Comparison of ENCODE assay signal across 23 cellular contexts in the genomic region with DNA sequence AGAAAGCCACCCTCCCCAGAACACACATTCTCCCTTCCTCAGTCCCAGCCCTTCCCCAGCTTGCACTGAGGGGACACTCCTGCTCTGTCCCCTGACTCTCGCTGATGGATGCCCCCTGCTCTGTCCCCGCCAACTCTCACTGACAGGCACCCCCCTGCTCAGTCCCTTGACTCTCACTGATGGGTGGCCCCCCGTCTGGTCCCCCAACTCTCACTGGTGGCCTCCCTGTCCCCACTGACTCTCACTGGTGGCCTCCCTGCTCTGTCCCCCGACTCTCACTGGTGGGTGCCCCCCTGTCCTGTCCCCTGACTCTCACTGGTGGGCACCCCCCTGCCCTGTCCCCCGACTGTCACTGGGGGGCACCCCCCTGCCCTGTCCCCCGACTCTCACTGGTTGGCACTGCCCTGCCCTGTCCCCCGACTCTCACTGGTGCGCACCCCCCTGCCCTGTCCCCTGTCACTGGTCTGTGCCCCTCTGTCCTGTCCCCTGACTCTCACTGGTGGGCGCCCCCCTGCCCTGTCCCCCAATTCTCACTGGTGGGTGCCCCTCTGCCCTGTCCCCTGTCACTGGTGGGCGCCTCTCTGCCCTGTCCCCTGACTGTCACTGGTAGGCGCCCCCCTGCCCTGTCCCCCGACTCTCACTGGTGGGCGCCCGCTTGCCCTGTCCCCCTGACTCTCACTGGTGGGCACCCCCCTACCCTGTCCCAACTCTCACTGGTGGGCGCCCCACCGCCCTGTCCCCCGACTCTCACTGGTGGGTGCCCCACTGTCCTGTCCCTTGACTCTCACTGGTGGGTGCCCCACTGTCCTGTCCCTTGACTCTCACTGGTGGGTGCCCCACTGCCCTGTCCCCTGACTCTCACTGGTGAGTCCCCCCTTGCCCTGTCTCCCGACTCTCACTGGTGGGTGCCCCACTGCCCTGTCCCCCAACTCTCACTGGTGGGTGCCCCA.
DNase-seq lines count a peak whose midpoint lies in the region; ATAC-seq, FAIRE-seq and TF ChIP-seq lines count a peak whose summit lies in the region.
"Had no signal": no experiment of that assay in that cellular context is flagged by ENCODE, and none has a peak within 500 bp of the region (broad histone marks: within the 10 kb centered on the region; RNA-seq: fewer than 3 reads in every experiment).

No MANE protein-coding gene starts in this region.

- peaks cover 33% of the 10 kb centered on the region for H3K36me3 Mint-ChIP-seq in chondrocyte (ENCODE audit: low read depth)
- H3K36me3 Mint-ChIP-seq in stimulated activated memory B cell treated with anti-CD40 and anti-IgM and Interleukin-4, amounts not matched to agents 10 μg/mL and 1 μg/mL and 100 μg/mL, for 72 hours: no peaks in the 10 kb centered on the region
- H3K36me3 Mint-ChIP-seq: CD4-positive, CD25-positive, alpha-beta regulatory T cell had no signal

- H2BK12ac ChIP-seq in mesenchymal stem cell (ENCODE audit: low read length in 2 of 2): no peak overlapping the region

- no peak overlapping the region for H3K4me2 ChIP-seq in BLaER1 treated with 17β-estradiol and CSF1 and Interleukin-3, amounts not matched to agents 10 nM and 100 nM
- no peak overlapping the region for H3K4me2 ChIP-seq in mesenchymal stem cell (ENCODE audit: low read length, poor library complexity, severe bottlenecking)
- H3K4me2 ChIP-seq: GM23338, KMS-11 had no signal

- no peak overlapping the region for H2AFZ ChIP-seq in mesenchymal stem cell (ENCODE audit: low read depth, low read length)
- H2AFZ ChIP-seq: GM23338 had no signal

- TF ChIP-seq POLR2A in thyroid gland (IDR thresholded peaks at IDR 0.05): no peak

- H3K36me3 ChIP-seq in BLaER1 treated with 17β-estradiol and CSF1 and Interleukin-3, amounts not matched to agents 10 nM and 100 nM: peaks cover 0 to 74% (median 35%) of the 10 kb centered on the region in 11 experiments; a peak in 15 of 22 replicates
- peaks cover 41 to 58% of the 10 kb centered on the region in 2 experiments for H3K36me3 ChIP-seq in mesenchymal stem cell (ENCODE audit: control insufficient read depth in 1 of 2, insufficient read depth in 2 of 2, low read depth in 1 of 2, low read length in 2 of 2)
- H3K36me3 ChIP-seq in thyroid gland: peaks cover 4 to 16% of the 10 kb centered on the region in 2 donors
- H3K36me3 ChIP-seq: BE2C, HAP-1 had no signal

- TF ChIP-seq CTCF in chondrocyte (IDR thresholded peaks at IDR 0.05): no peak
- no peak for TF ChIP-seq CTCF in thyroid gland (IDR thresholded peaks at IDR 0.05)

- H2AK5ac ChIP-seq in mesenchymal stem cell (ENCODE audit: low read length, severe bottlenecking): no peak overlapping the region

- peaks cover 7 to 63% (median 35%) of the 10 kb centered on the region in 10 experiments; a peak in 18 of 20 replicates for H3K4me1 ChIP-seq in BLaER1 treated with 17β-estradiol and CSF1 and Interleukin-3, amounts not matched to agents 10 nM and 100 nM
- H3K4me1 ChIP-seq in mesenchymal stem cell (ENCODE audit: control insufficient read depth, insufficient read depth, low read depth, low read length) (peaks cover 3% of the 10 kb centered on the region), thyroid gland (no peaks in the 10 kb centered on the region)
- H3K4me1 ChIP-seq: BE2C, HAP-1 had no signal

- H2BK120ac ChIP-seq in mesenchymal stem cell (ENCODE audit: low read depth, low read length): no peak overlapping the region

- intact Hi-C loops in thyroid gland (cut with DNase I): no loop called here

- H3K9me3 Mint-ChIP-seq in chondrocyte (ENCODE audit: low read depth): no peaks in the 10 kb centered on the region
- no peaks in the 10 kb centered on the region for H3K9me3 Mint-ChIP-seq in stimulated activated memory B cell treated with anti-CD40 and anti-IgM and Interleukin-4, amounts not matched to agents 10 μg/mL and 1 μg/mL and 100 μg/mL, for 72 hours
- H3K9me3 Mint-ChIP-seq: CD4-positive, CD25-positive, alpha-beta regulatory T cell; GM23338; IgD-negative memory B cell had no signal

- peak; percentile 43 for ATAC-seq in stimulated activated memory B cell treated with anti-CD40 and anti-IgM and Interleukin-4, amounts not matched to agents 10 μg/mL and 1 μg/mL and 100 μg/mL, for 72 hours

- H3K9me3 ChIP-seq in BLaER1 treated with 17β-estradiol and CSF1 and Interleukin-3, amounts not matched to agents 10 nM and 100 nM (replicated peaks in 1 of 11): peaks cover 0 to 8% (median 5%) of the 10 kb centered on the region in 11 experiments; a peak in 8 of 22 replicates
- H3K9me3 ChIP-seq in mesenchymal stem cell (ENCODE audit: control insufficient read depth, low read length): no peaks in the 10 kb centered on the region
- H3K9me3 ChIP-seq in thyroid gland: no peaks in the 10 kb centered on the region
- H3K9me3 ChIP-seq: BE2C, HAP-1 had no signal

- WGBS in mesenchymal stem cell: 98% methylated on average over 18 of the region's 18 CpGs
- 96 to 98% methylated on average over 17 to 18 of the region's 18 CpGs for WGBS in thyroid gland, 2 donors

- H3K27ac ChIP-seq in BLaER1 treated with 17β-estradiol and CSF1 and Interleukin-3, amounts not matched to agents 10 nM and 100 nM: peak overlapping the region in 7 of 11 experiments; percentile 6 to 37 (median 32); a peak in 9 of 22 replicates
- no peak overlapping the region for H3K27ac ChIP-seq in mesenchymal stem cell (ENCODE audit: low read length, poor library complexity, severe bottlenecking)
- no peak overlapping the region for H3K27ac ChIP-seq in thyroid gland
- H3K27ac ChIP-seq: KMS-11, RWPE1 had no signal

- peaks cover 0 to 11% (median 0%) of the 10 kb centered on the region in 11 experiments; a peak in 2 of 22 replicates for H4K20me1 ChIP-seq in BLaER1 treated with 17β-estradiol and CSF1 and Interleukin-3, amounts not matched to agents 10 nM and 100 nM

- no peak overlapping the region for H3K4ac ChIP-seq in mesenchymal stem cell (ENCODE audit: low read depth in 1 of 2, low read length in 2 of 2)

- no peaks in the 10 kb centered on the region for H3K4me1 Mint-ChIP-seq in chondrocyte (ENCODE audit: low read depth)
- peaks cover 8% of the 10 kb centered on the region for H3K4me1 Mint-ChIP-seq in stimulated activated memory B cell treated with anti-CD40 and anti-IgM and Interleukin-4, amounts not matched to agents 10 μg/mL and 1 μg/mL and 100 μg/mL, for 72 hours
- H3K4me1 Mint-ChIP-seq: IgD-negative memory B cell had no signal

- H3K79me1 ChIP-seq in mesenchymal stem cell (replicated peaks; ENCODE audit: low read length, poor library complexity, severe bottlenecking): peaks cover 16% of the 10 kb centered on the region

- H3K27me3 ChIP-seq in BLaER1 treated with 17β-estradiol and CSF1 and Interleukin-3, amounts not matched to agents 10 nM and 100 nM: no peaks in the 10 kb centered on the region
- no peaks in the 10 kb centered on the region for H3K27me3 ChIP-seq in mesenchymal stem cell (ENCODE audit: control insufficient read depth in 1 of 2, insufficient read depth in 1 of 2, low read length in 2 of 2)
- no peaks in the 10 kb centered on the region for H3K27me3 ChIP-seq in thyroid gland
- H3K27me3 ChIP-seq: BE2C had no signal

- no peak overlapping the region for H4K91ac ChIP-seq in mesenchymal stem cell (ENCODE audit: low read length)

- peak; percentile 79 for DNase-seq in chondrocyte (ENCODE audit: low spot score)
- no peak for DNase-seq in mesenchymal stem cell
- DNase-seq in thyroid gland: no peak
- DNase-seq in RCC 7860 (ENCODE audit: low spot score): no peak
- DNase-seq in activated CD4-positive, alpha-beta T cell treated with anti-CD3 and anti-CD28 coated beads, Interleukin-2, amount 50 U/mL, for 4 hours: no peak
- DNase-seq: BE2C; CD4-positive, CD25-positive, alpha-beta regulatory T cell; DMS53; MM.1S; NCI-H1694; NCI-H2029 treated with DMSO at 0.1 percent for 48 hours; NCI-H226; NCI-H510A; NCI-H69; SHP77 treated with DMSO at 0.1 percent for 48 hours had no signal

- H3K9ac ChIP-seq in BLaER1 treated with 17β-estradiol and CSF1 and Interleukin-3, amounts not matched to agents 10 nM and 100 nM: peak overlapping the region in 1 of 11 experiments; percentile 34; a peak in 1 of 22 replicates
- H3K9ac ChIP-seq in mesenchymal stem cell (ENCODE audit: low read length): no peak overlapping the region
- H3K9ac ChIP-seq: KMS-11 had no signal

- H3K27ac Mint-ChIP-seq in chondrocyte (ENCODE audit: unreplicated experiment): no peak overlapping the region
- H3K27ac Mint-ChIP-seq in stimulated activated memory B cell treated with anti-CD40 and anti-IgM and Interleukin-4, amounts not matched to agents 10 μg/mL and 1 μg/mL and 100 μg/mL, for 72 hours: no peak overlapping the region
- H3K27ac Mint-ChIP-seq: CD4-positive, CD25-positive, alpha-beta regulatory T cell; GM23338; IgD-negative memory B cell had no signal

- FAIRE-seq in RCC 7860 (lab: Jason Lieb, UNC): no peak
- FAIRE-seq: GM18507 had no signal

- H3K23ac ChIP-seq in mesenchymal stem cell (ENCODE audit: low read length in 2 of 2): no peak overlapping the region

- no peak overlapping the region for H3K4me3 ChIP-seq in BLaER1 treated with 17β-estradiol and CSF1 and Interleukin-3, amounts not matched to agents 10 nM and 100 nM
- H3K4me3 ChIP-seq in mesenchymal stem cell (ENCODE audit: insufficient read depth in 1 of 2, low read depth in 1 of 2, low read length in 2 of 2) (no peak overlapping the region), thyroid gland (replicated peaks in 1 of 3) (no peak overlapping the region)
- H3K4me3 ChIP-seq: GM23338, HAP-1 had no signal

- no peak overlapping the region for H3K4me3 Mint-ChIP-seq in chondrocyte (ENCODE audit: unreplicated experiment)
- no peak overlapping the region for H3K4me3 Mint-ChIP-seq in stimulated activated memory B cell treated with anti-CD40 and anti-IgM and Interleukin-4, amounts not matched to agents 10 μg/mL and 1 μg/mL and 100 μg/mL, for 72 hours
- H3K4me3 Mint-ChIP-seq: CD4-positive, CD25-positive, alpha-beta regulatory T cell; GM23338; IgD-negative memory B cell had no signal

- no peaks in the 10 kb centered on the region for H3K27me3 Mint-ChIP-seq in chondrocyte (ENCODE audit: low read depth)
- H3K27me3 Mint-ChIP-seq in stimulated activated memory B cell treated with anti-CD40 and anti-IgM and Interleukin-4, amounts not matched to agents 10 μg/mL and 1 μg/mL and 100 μg/mL, for 72 hours: peaks cover 26% of the 10 kb centered on the region

- H3K14ac ChIP-seq in mesenchymal stem cell (ENCODE audit: low read length in 2 of 2): no peak overlapping the region

- H2BK5ac ChIP-seq in mesenchymal stem cell (ENCODE audit: low read depth, low read length, poor library complexity, severe bottlenecking): no peak overlapping the region

- H2BK15ac ChIP-seq in mesenchymal stem cell (ENCODE audit: low read depth, poor library complexity, severe bottlenecking): no peak overlapping the region

- peak overlapping the region; percentile 17 for H4K8ac ChIP-seq in mesenchymal stem cell (ENCODE audit: low read length)

- H3K18ac ChIP-seq in mesenchymal stem cell (ENCODE audit: low read depth in 1 of 2, low read length in 2 of 2): no peak overlapping the region

Comparison
In these comparisons a context has a peak if more than half of its experiments do, and no peak if none do; other contexts are left out.
1. H3K27ac ChIP-seq: peak in BLaER1 treated with 17β-estradiol and CSF1 and Interleukin-3, amounts not matched to agents 10 nM and 100 nM (7 of 11); none in mesenchymal stem cell (single experiment) and thyroid gland (0 of 3).